Comparison of ENCODE assay signal across 9 cellular contexts in genomic region chr2:108619916-108620620, GRCh38.
A peak's percentile ranks its signal among the peaks of the same experiment; 100 is the strongest.
DNase-seq lines count a peak whose midpoint lies in the region; ATAC-seq and TF ChIP-seq lines count a peak whose summit lies in the region.
"Had no signal": no experiment of that assay in that cellular context is flagged by ENCODE, and none has a peak within 500 bp of the region (broad histone marks: within the 10 kb centered on the region; RNA-seq: fewer than 3 reads in every experiment).

No MANE protein-coding gene starts in this region.

- peak overlapping the region; percentile 86 for H3K27ac Mint-ChIP-seq in activated naive CD4-positive, alpha-beta T cell treated with anti-CD3 and anti-CD28 coated beads, Interleukin-2, amount 50 U/mL, for 24 hours
- peak overlapping the region; percentile 82 for H3K27ac Mint-ChIP-seq in activated B cell treated with CpG ODN at 0.5 μM for 24 hours

- H3K4me1 Mint-ChIP-seq in activated naive CD4-positive, alpha-beta T cell treated with anti-CD3 and anti-CD28 coated beads, Interleukin-2, amount 50 U/mL, for 24 hours = peaks cover 80% of the 10 kb centered on the region
- peaks cover 61% of the 10 kb centered on the region for H3K4me1 Mint-ChIP-seq in activated B cell treated with CpG ODN at 0.5 μM for 24 hours

- peak overlapping the region; percentile 42 for H3K4me3 Mint-ChIP-seq in activated naive CD4-positive, alpha-beta T cell treated with anti-CD3 and anti-CD28 coated beads, Interleukin-2, amount 50 U/mL, for 24 hours
- H3K4me3 Mint-ChIP-seq in activated B cell treated with CpG ODN at 0.5 μM for 24 hours = peak overlapping the region; percentile 25

- no peak for DNase-seq in activated naive CD4-positive, alpha-beta T cell treated with Interleukin-2 at 50 U/mL for 16 hours
- DNase-seq in activated B cell treated with CpG ODN at 0.5 μM for 24 hours (no peak), lower lobe of right lung (no peak), upper lobe of left lung (no peak), NCI-H446 (lab: John Stamatoyannopoulos, UW) (no peak)
- DNase-seq: cerebellar nuclear complex had no signal

- POLR2A ChIA-PET in activated B cell treated with CpG ODN at 0.5 μM for 24 hours (lab: Charles Lee) = interaction anchor here (1.2 to 2.9 kb wide), 4 partner anchors 9 to 25 kb away, joined by 4 to 26 read pairs (median 6); no protein-coding TSS in a partner anchor

- TF ChIP-seq CTCF in activated B cell treated with CpG ODN at 0.5 μM for 24 hours (IDR thresholded peaks at IDR 0.05) (no peak), lower lobe of right lung (IDR thresholded peaks at IDR 0.05) (no peak), upper lobe of left lung (IDR thresholded peaks at IDR 0.05) (no peak)

- H3K36me3 ChIP-seq in lower lobe of right lung (no peaks in the 10 kb centered on the region), upper lobe of left lung (no peaks in the 10 kb centered on the region)

- H3K9me3 ChIP-seq in lower lobe of right lung (no peaks in the 10 kb centered on the region), upper lobe of left lung (no peaks in the 10 kb centered on the region)

- no peak for TF ChIP-seq EP300 in upper lobe of left lung (IDR thresholded peaks at IDR 0.05)

- H3K27ac ChIP-seq in lower lobe of right lung (peak overlapping the region; percentile 59), upper lobe of left lung (peak overlapping the region; percentile 67 to 79 (median 70))

- H3K27me3 ChIP-seq in lower lobe of right lung (ENCODE audit: low read depth) (no peaks in the 10 kb centered on the region), upper lobe of left lung (no peaks in the 10 kb centered on the region)

- no peaks in the 10 kb centered on the region for H3K36me3 Mint-ChIP-seq in activated naive CD4-positive, alpha-beta T cell treated with anti-CD3 and anti-CD28 coated beads, Interleukin-2, amount 50 U/mL, for 24 hours
- no peaks in the 10 kb centered on the region for H3K36me3 Mint-ChIP-seq in activated B cell treated with CpG ODN at 0.5 μM for 24 hours (ENCODE audit: low read depth)

- no peaks in the 10 kb centered on the region for H3K9me3 Mint-ChIP-seq in activated naive CD4-positive, alpha-beta T cell treated with anti-CD3 and anti-CD28 coated beads, Interleukin-2, amount 50 U/mL, for 24 hours
- no peaks in the 10 kb centered on the region for H3K9me3 Mint-ChIP-seq in activated B cell treated with CpG ODN at 0.5 μM for 24 hours

- WGBS in upper lobe of left lung, 2 donors = 60 to 66% methylated on average over 8 of the region's 8 CpGs

- CTCF ChIA-PET in activated B cell treated with CpG ODN at 0.5 μM for 24 hours (lab: Charles Lee) = interaction anchor here (1.1 to 3.4 kb wide), 2 partner anchors 11 to 16 kb away, joined by 5 to 29 read pairs; no protein-coding TSS in a partner anchor

- no peak for TF ChIP-seq POLR2A in upper lobe of left lung (IDR thresholded peaks at IDR 0.05)

- intact Hi-C loops in activated B cell treated with CpG ODN at 0.5 μM for 24 hours (cut with micrococcal nuclease) (loop anchor here (2.0 kb wide), 1 partner anchor 17 kb away; no protein-coding TSS in a partner anchor), lower lobe of right lung (cut with DNase I) (no loop called here)

- H3K4me1 ChIP-seq in lower lobe of right lung = peaks cover 92% of the 10 kb centered on the region
- peaks cover 62 to 93% (median 80%) of the 10 kb centered on the region in 4 donors for H3K4me1 ChIP-seq in upper lobe of left lung

- no peaks in the 10 kb centered on the region for H3K27me3 Mint-ChIP-seq in activated naive CD4-positive, alpha-beta T cell treated with anti-CD3 and anti-CD28 coated beads, Interleukin-2, amount 50 U/mL, for 24 hours
- no peaks in the 10 kb centered on the region for H3K27me3 Mint-ChIP-seq in activated B cell treated with CpG ODN at 0.5 μM for 24 hours

- no peak for ATAC-seq in activated B cell treated with CpG ODN at 0.5 μM for 24 hours (ENCODE audit: low read depth)
- no peak for ATAC-seq in lower lobe of right lung
- ATAC-seq in upper lobe of left lung (ENCODE audit: low FRiP score in 2 of 2) = no peak
- ATAC-seq in GM19328 (IDR thresholded peaks at IDR 0.05; ENCODE audit: unreplicated experiment) = no peak
- ATAC-seq in HG03175 (IDR thresholded peaks at IDR 0.05; ENCODE audit: unreplicated experiment) = no peak

- H3K4me3 ChIP-seq in lower lobe of right lung (no peak overlapping the region), upper lobe of left lung (no peak overlapping the region)
